1 cellular context compared by ENCODE assay signal in genomic region chr1:111221276-111221632, GRCh38.
A peak's percentile ranks its signal among the peaks of the same experiment; 100 is the strongest.
TF ChIP-seq lines count a peak whose summit lies in the region.

No MANE protein-coding gene starts in this region.

TF ChIP-seq in GM12878, 131 proteins besides CTCF, POLR2A, EP300 and RAD21:
- no peak for TF ChIP-seq CREB1 (IDR thresholded peaks at IDR 0.05; ENCODE audit: low read depth)
- TF ChIP-seq, protein P1, sequence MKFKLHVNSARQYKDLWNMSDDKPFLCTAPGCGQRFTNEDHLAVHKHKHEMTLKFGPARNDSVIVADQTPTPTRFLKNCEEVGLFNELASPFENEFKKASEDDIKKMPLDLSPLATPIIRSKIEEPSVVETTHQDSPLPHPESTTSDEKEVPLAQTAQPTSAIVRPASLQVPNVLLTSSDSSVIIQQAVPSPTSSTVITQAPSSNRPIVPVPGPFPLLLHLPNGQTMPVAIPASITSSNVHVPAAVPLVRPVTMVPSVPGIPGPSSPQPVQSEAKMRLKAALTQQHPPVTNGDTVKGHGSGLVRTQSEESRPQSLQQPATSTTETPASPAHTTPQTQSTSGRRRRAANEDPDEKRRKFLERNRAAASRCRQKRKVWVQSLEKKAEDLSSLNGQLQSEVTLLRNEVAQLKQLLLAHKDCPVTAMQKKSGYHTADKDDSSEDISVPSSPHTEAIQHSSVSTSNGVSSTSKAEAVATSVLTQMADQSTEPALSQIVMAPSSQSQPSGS (IDR thresholded peaks at IDR 0.05; ENCODE audit: low read length): no peak
- no peak for TF ChIP-seq GABPA (IDR thresholded peaks at IDR 0.05; ENCODE audit: low read depth)
- TF ChIP-seq CHD2 (IDR thresholded peaks at IDR 0.05; ENCODE audit: borderline replicate concordance, low read depth, low read length): no peak
- no peak for TF ChIP-seq POLR2AphosphoS2 (IDR thresholded peaks at IDR 0.05; ENCODE audit: low read depth, low read length)
- TF ChIP-seq SIX5 (IDR thresholded peaks at IDR 0.05; ENCODE audit: low read depth, low read length, severe bottlenecking): no peak
- TF ChIP-seq NBN (IDR thresholded peaks at IDR 0.05): no peak
- no peak for TF ChIP-seq GATAD2B (conservative IDR thresholded peaks at IDR 0.05; ENCODE audit: low read depth)
- TF ChIP-seq YBX1 (IDR thresholded peaks at IDR 0.05): no peak
- TF ChIP-seq BMI1 (IDR thresholded peaks at IDR 0.05; ENCODE audit: borderline replicate concordance): no peak
- TF ChIP-seq FOXK2 (IDR thresholded peaks at IDR 0.05): no peak
- no peak for TF ChIP-seq CBFB (IDR thresholded peaks at IDR 0.05; ENCODE audit: low read depth)
- peak; percentile 11 for TF ChIP-seq KLF5 (IDR thresholded peaks at IDR 0.05; ENCODE audit: partially characterized antibody)
- no peak for TF ChIP-seq CREM (IDR thresholded peaks at IDR 0.05; ENCODE audit: low read depth)
- no peak for TF ChIP-seq POU2F2 (IDR thresholded peaks at IDR 0.05; ENCODE audit: borderline replicate concordance, low read depth, low read length)
- no peak for TF ChIP-seq MYB (IDR thresholded peaks at IDR 0.05; ENCODE audit: borderline replicate concordance, low read depth, low read length)
- TF ChIP-seq RBBP5 (conservative IDR thresholded peaks at IDR 0.05): no peak
- no peak for TF ChIP-seq E2F4 (IDR thresholded peaks at IDR 0.05; ENCODE audit: low read depth, low read length)
- no peak for TF ChIP-seq SMARCA5 (IDR thresholded peaks at IDR 0.05)
- TF ChIP-seq PAX5 (IDR thresholded peaks at IDR 0.05; ENCODE audit: borderline replicate concordance, low read depth, low read length): no peak
- 0 out of 2 replicates have a peak, but pooled peaks have one; percentile 4 for TF ChIP-seq RCOR1 (conservative IDR thresholded peaks at IDR 0.05; ENCODE audit: low read depth, low read length)
- TF ChIP-seq MEF2A (IDR thresholded peaks at IDR 0.05; ENCODE audit: insufficient read depth, low read depth, low read length): no peak
- 0 out of 2 replicates have a peak, but pooled peaks have one; percentile 13 for TF ChIP-seq ZBTB4 (CRISPR knock-in tag; IDR thresholded peaks at IDR 0.05)
- no peak for TF ChIP-seq IKZF1 (conservative IDR thresholded peaks at IDR 0.05)
- TF ChIP-seq ZBTB11 (CRISPR knock-in tag; IDR thresholded peaks at IDR 0.05): no peak
- TF ChIP-seq HDAC6 (IDR thresholded peaks at IDR 0.05; ENCODE audit: unreplicated experiment): no peak
- no peak for TF ChIP-seq IRF4 (IDR thresholded peaks at IDR 0.05; ENCODE audit: low read depth, low read length)
- no peak for TF ChIP-seq KAT2A (conservative IDR thresholded peaks at IDR 0.05; ENCODE audit: control insufficient read depth, low read depth, low read length)
- TF ChIP-seq ZSCAN29 (IDR thresholded peaks at IDR 0.05): no peak
- TF ChIP-seq MEF2B (IDR thresholded peaks at IDR 0.05; ENCODE audit: partially characterized antibody, poor library complexity, severe bottlenecking): no peak
- TF ChIP-seq, protein P2, sequence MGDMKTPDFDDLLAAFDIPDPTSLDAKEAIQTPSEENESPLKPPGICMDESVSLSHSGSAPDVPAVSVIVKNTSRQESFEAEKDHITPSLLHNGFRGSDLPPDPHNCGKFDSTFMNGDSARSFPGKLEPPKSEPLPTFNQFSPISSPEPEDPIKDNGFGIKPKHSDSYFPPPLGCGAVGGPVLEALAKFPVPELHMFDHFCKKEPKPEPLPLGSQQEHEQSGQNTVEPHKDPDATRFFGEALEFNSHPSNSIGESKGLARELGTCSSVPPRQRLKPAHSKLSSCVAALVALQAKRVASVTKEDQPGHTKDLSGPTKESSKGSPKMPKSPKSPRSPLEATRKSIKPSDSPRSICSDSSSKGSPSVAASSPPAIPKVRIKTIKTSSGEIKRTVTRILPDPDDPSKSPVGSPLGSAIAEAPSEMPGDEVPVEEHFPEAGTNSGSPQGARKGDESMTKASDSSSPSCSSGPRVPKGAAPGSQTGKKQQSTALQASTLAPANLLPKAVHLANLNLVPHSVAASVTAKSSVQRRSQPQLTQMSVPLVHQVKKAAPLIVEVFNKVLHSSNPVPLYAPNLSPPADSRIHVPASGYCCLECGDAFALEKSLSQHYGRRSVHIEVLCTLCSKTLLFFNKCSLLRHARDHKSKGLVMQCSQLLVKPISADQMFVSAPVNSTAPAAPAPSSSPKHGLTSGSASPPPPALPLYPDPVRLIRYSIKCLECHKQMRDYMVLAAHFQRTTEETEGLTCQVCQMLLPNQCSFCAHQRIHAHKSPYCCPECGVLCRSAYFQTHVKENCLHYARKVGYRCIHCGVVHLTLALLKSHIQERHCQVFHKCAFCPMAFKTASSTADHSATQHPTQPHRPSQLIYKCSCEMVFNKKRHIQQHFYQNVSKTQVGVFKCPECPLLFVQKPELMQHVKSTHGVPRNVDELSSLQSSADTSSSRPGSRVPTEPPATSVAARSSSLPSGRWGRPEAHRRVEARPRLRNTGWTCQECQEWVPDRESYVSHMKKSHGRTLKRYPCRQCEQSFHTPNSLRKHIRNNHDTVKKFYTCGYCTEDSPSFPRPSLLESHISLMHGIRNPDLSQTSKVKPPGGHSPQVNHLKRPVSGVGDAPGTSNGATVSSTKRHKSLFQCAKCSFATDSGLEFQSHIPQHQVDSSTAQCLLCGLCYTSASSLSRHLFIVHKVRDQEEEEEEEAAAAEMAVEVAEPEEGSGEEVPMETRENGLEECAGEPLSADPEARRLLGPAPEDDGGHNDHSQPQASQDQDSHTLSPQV (IDR thresholded peaks at IDR 0.05): no peak
- no peak for TF ChIP-seq NR2C2 (IDR thresholded peaks at IDR 0.05; ENCODE audit: borderline replicate concordance, control insufficient read depth, insufficient read length, low read depth)
- no peak for TF ChIP-seq EGR1 (IDR thresholded peaks at IDR 0.05; ENCODE audit: borderline replicate concordance in 1 of 2, low read depth in 2 of 2, low read length in 2 of 2)
- TF ChIP-seq MYC (IDR thresholded peaks at IDR 0.05; ENCODE audit: insufficient read depth, insufficient read length, insufficient replicate concordance, low read length, severe bottlenecking): no peak
- no peak for TF ChIP-seq SREBF1 (IDR thresholded peaks at IDR 0.05; ENCODE audit: low read length)
- no peak for TF ChIP-seq EZH2 (IDR thresholded peaks at IDR 0.05; ENCODE audit: borderline replicate concordance, control insufficient read depth, low read depth, low read length)
- TF ChIP-seq, protein P3, sequence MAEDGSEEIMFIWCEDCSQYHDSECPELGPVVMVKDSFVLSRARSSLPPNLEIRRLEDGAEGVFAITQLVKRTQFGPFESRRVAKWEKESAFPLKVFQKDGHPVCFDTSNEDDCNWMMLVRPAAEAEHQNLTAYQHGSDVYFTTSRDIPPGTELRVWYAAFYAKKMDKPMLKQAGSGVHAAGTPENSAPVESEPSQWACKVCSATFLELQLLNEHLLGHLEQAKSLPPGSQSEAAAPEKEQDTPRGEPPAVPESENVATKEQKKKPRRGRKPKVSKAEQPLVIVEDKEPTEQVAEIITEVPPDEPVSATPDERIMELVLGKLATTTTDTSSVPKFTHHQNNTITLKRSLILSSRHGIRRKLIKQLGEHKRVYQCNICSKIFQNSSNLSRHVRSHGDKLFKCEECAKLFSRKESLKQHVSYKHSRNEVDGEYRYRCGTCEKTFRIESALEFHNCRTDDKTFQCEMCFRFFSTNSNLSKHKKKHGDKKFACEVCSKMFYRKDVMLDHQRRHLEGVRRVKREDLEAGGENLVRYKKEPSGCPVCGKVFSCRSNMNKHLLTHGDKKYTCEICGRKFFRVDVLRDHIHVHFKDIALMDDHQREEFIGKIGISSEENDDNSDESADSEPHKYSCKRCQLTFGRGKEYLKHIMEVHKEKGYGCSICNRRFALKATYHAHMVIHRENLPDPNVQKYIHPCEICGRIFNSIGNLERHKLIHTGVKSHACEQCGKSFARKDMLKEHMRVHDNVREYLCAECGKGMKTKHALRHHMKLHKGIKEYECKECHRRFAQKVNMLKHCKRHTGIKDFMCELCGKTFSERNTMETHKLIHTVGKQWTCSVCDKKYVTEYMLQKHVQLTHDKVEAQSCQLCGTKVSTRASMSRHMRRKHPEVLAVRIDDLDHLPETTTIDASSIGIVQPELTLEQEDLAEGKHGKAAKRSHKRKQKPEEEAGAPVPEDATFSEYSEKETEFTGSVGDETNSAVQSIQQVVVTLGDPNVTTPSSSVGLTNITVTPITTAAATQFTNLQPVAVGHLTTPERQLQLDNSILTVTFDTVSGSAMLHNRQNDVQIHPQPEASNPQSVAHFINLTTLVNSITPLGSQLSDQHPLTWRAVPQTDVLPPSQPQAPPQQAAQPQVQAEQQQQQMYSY (CRISPR knock-in tag; IDR thresholded peaks at IDR 0.05): peak; percentile 33; the same call in 1 of the 2 replicates
- no peak for TF ChIP-seq JUNB (IDR thresholded peaks at IDR 0.05)
- no peak for TF ChIP-seq SMAD5 (IDR thresholded peaks at IDR 0.05; ENCODE audit: low read depth)
- 0 out of 2 replicates have a peak, but pooled peaks have one; percentile 17 for TF ChIP-seq ZNF207 (IDR thresholded peaks at IDR 0.05; ENCODE audit: borderline replicate concordance)
- TF ChIP-seq RELA (IDR thresholded peaks at IDR 0.05; ENCODE audit: borderline replicate concordance, partially characterized antibody): no peak
- TF ChIP-seq SMC3 (IDR thresholded peaks at IDR 0.05; ENCODE audit: borderline replicate concordance, low read length): no peak
- TF ChIP-seq STAT3 (IDR thresholded peaks at IDR 0.05; ENCODE audit: low read depth, low read length): no peak
- TF ChIP-seq RAD51 (IDR thresholded peaks at IDR 0.05): no peak
- TF ChIP-seq E4F1 (IDR thresholded peaks at IDR 0.05; ENCODE audit: borderline replicate concordance, partially characterized antibody): no peak
TF ChIP-seq in GM12878: peak in this region for 5.
